ENCODE assay signal across 8 cellular contexts in genomic region chrX:49079489-49080428, GRCh38. TPM values are rescaled to one million over a fixed set of nuclear protein-coding genes. Genes with fewer than 3 reads are reported as not detected.
DNase-seq lines count a peak whose midpoint lies in the region; ATAC-seq and TF ChIP-seq lines count a peak whose summit lies in the region.

WDR45 (minus strand) TSS chrX:49079887; CDS start chrX:49078095, 1,792 bp downstream.

- H3K79me2 ChIP-seq in trophoblast cell (ENCODE audit: control insufficient read depth, insufficient read depth, low read length, poor library complexity), result peaks cover 3% of the 10 kb centered on the region

- H2AK5ac ChIP-seq in trophoblast cell (ENCODE audit: low read length), result peak within 1 kb of the TSS; percentile 79

- peak within 1 kb of the TSS; percentile 90 for H4K91ac ChIP-seq in trophoblast cell (ENCODE audit: low read depth, low read length)

- H2BK120ac ChIP-seq in trophoblast cell (ENCODE audit: insufficient read depth, low read length, poor library complexity), result peak within 1 kb of the TSS; percentile 76

- peak; percentile 49 for ATAC-seq in GM21526 (IDR thresholded peaks at IDR 0.05; ENCODE audit: low FRiP score, unreplicated experiment)
- peak; percentile 85 for ATAC-seq in activated naive CD8-positive, alpha-beta T cell treated with anti-CD3 and anti-CD28 coated beads, Interleukin-2, amount 50 U/mL, for 24 hours
- ATAC-seq in Right ventricle myocardium superior (ENCODE audit: poor library complexity), result peak; percentile 94

- intact Hi-C loops in Right ventricle myocardium superior (cut with DNase I), result no loop called here

- TF ChIP-seq POLR2A in tibial nerve (IDR thresholded peaks at IDR 0.05), result peak; percentile 46 to 72

- DNase-seq in Caki2 (ENCODE audit: low read depth) (peak; percentile 49), LNCaP clone FGC (ENCODE audit: low read depth) (no peak), T follicular helper cell (ENCODE audit: low read depth) (peak; percentile 57), Right ventricle myocardium superior (peak; percentile 81), trophoblast cell (peak; percentile 24 to 61), tibial nerve (ENCODE audit: low spot score in 2 of 2) (peak; percentile 40 to 66)
- DNase-seq in activated naive CD8-positive, alpha-beta T cell treated with anti-CD3 and anti-CD28 coated beads, Interleukin-2, amount 50 U/mL, for 24 hours, result peak; percentile 71

- H4K12ac ChIP-seq in trophoblast cell (ENCODE audit: low read depth, low read length), result peak within 1 kb of the TSS; percentile 89

- peak within 1 kb of the TSS; percentile 88 for H4K8ac ChIP-seq in trophoblast cell (ENCODE audit: low read depth, low read length)

- H3K27me3 ChIP-seq in trophoblast cell (ENCODE audit: insufficient read depth, low read length) (no peaks in the 10 kb centered on the region), tibial nerve (no peaks in the 10 kb centered on the region)

- H3K9me3 ChIP-seq in trophoblast cell (ENCODE audit: insufficient read depth, low read depth, low read length) (no peaks in the 10 kb centered on the region), tibial nerve (no peaks in the 10 kb centered on the region)

- peak; percentile 60 to 94 for TF ChIP-seq EP300 in tibial nerve (IDR thresholded peaks at IDR 0.05)

- H3K36me3 ChIP-seq in trophoblast cell (ENCODE audit: control insufficient read depth in 1 of 2, insufficient read depth in 2 of 2, low read length in 2 of 2) (peaks cover 17 to 23% of the 10 kb centered on the region in 2 experiments), tibial nerve (peaks cover 0 to 35% (median 0%) of the 10 kb centered on the region in 3 donors)

- peak within 1 kb of the TSS; percentile 87 for H3K4ac ChIP-seq in trophoblast cell (ENCODE audit: low read depth, low read length)

- H3K18ac ChIP-seq in trophoblast cell (ENCODE audit: low read length), result peak within 1 kb of the TSS; percentile 87

- H3K4me2 ChIP-seq in trophoblast cell (ENCODE audit: low read length), result peak within 1 kb of the TSS; percentile 60

- H3K4me1 ChIP-seq in trophoblast cell (ENCODE audit: control insufficient read depth in 1 of 2, insufficient read depth in 2 of 2, low read length in 2 of 2), result peaks cover 9 to 15% of the 10 kb centered on the region in 2 experiments
- peaks cover 0 to 13% (median 3%) of the 10 kb centered on the region in 4 donors for H3K4me1 ChIP-seq in tibial nerve

- H3K4me3 ChIP-seq in LNCaP clone FGC (ENCODE audit: low read depth, low read length) (peak within 1 kb of the TSS; percentile 71), trophoblast cell (ENCODE audit: low read depth, low read length) (peak within 1 kb of the TSS; percentile 81), tibial nerve (peak within 1 kb of the TSS; percentile 56 to 73 (median 64))

- H3K4me3 Mint-ChIP-seq in activated naive CD8-positive, alpha-beta T cell treated with anti-CD3 and anti-CD28 coated beads, Interleukin-2, amount 50 U/mL, for 24 hours, result peak within 1 kb of the TSS; percentile 86

- no peak within 1 kb of the TSS for H2BK12ac ChIP-seq in trophoblast cell (ENCODE audit: low read length)

- H3K9me3 Mint-ChIP-seq in activated naive CD8-positive, alpha-beta T cell treated with anti-CD3 and anti-CD28 coated beads, Interleukin-2, amount 50 U/mL, for 24 hours, result no peaks in the 10 kb centered on the region

- peak within 1 kb of the TSS; percentile 85 for H3K14ac ChIP-seq in trophoblast cell (ENCODE audit: low read length)

- peak within 1 kb of the TSS; percentile 98 for H3K9ac ChIP-seq in trophoblast cell (ENCODE audit: low read length)

- TF ChIP-seq CTCF in LNCaP clone FGC (IDR thresholded peaks at IDR 0.05; ENCODE audit: control insufficient read depth, extremely low read depth, insufficient read depth), result no peak
- TF ChIP-seq CTCF in tibial nerve (IDR thresholded peaks at IDR 0.05), result peak in 1 of 5 experiments; percentile 15

- no peak within 1 kb of the TSS for H3K23ac ChIP-seq in trophoblast cell (ENCODE audit: low read length)

- H2BK5ac ChIP-seq in trophoblast cell (ENCODE audit: low read depth, low read length, poor library complexity), result peak within 1 kb of the TSS; percentile 80

- H3K27ac ChIP-seq in trophoblast cell (ENCODE audit: low read depth, low read length) (peak within 1 kb of the TSS; percentile 83), tibial nerve (peak within 1 kb of the TSS; percentile 88 to 96 (median 96))

- H3K79me1 ChIP-seq in trophoblast cell (ENCODE audit: low read length), result peaks cover 10% of the 10 kb centered on the region

- peaks cover 2% of the 10 kb centered on the region for H3K36me3 Mint-ChIP-seq in activated naive CD8-positive, alpha-beta T cell treated with anti-CD3 and anti-CD28 coated beads, Interleukin-2, amount 50 U/mL, for 24 hours (ENCODE audit: low read depth)

- peaks cover 13% of the 10 kb centered on the region for H3K4me1 Mint-ChIP-seq in activated naive CD8-positive, alpha-beta T cell treated with anti-CD3 and anti-CD28 coated beads, Interleukin-2, amount 50 U/mL, for 24 hours

- H3K27ac Mint-ChIP-seq in activated naive CD8-positive, alpha-beta T cell treated with anti-CD3 and anti-CD28 coated beads, Interleukin-2, amount 50 U/mL, for 24 hours, result peak within 1 kb of the TSS; percentile 94

- H2AFZ ChIP-seq in trophoblast cell (ENCODE audit: insufficient read depth, low read length, poor library complexity), result peak within 1 kb of the TSS; percentile 69

- in situ Hi-C loops in Caki2 (cut with HindIII; ENCODE audit: low pct_unique_long_range_greater_than_20kb, low sequenced_read_pairs), result no loop called here

- H3K27me3 Mint-ChIP-seq in activated naive CD8-positive, alpha-beta T cell treated with anti-CD3 and anti-CD28 coated beads, Interleukin-2, amount 50 U/mL, for 24 hours, result no peaks in the 10 kb centered on the region

- WGBS in trophoblast cell (ENCODE audit: extremely low coverage, insufficient coverage, insufficient read length), result no CpG with 5 or more reads among the region's 55 CpGs
- WGBS in tibial nerve, 2 donors, result 1 to 48% methylated on average over 11 to 55 of the region's 55 CpGs

RNA-seq across cellular contexts. Expression of gene WDR45, which starts in this region (rescaled TPM):
- 22.3 and 34.1 TPM in 2 replicates for total RNA-seq in Caki2 (2014; rRNA removed; shearing (Covaris generic); ENCODE audit: low replicate concordance)
- total RNA-seq in Right ventricle myocardium superior (79.0 TPM), tibial nerve (100 to 1,000 TPM in 2 of 4 donors, 10 to 100 TPM in 2; 90.9 to 108 (median 97.7) TPM)
- polyA plus RNA-seq in trophoblast cell (2013), result 39.0 and 40.1 TPM in 2 replicates
